Comparison of ENCODE assay signal across 8 cellular contexts in genomic region chr17:81094224-81094743, GRCh38. TPM values are rescaled to one million over a fixed set of nuclear protein-coding genes. Genes with fewer than 3 reads are reported as not detected.
DNase-seq lines count a peak whose midpoint lies in the region; ATAC-seq lines count a peak whose summit lies in the region.

No MANE protein-coding gene starts in this region.

- H3K9me3 Mint-ChIP-seq in activated CD4-positive, alpha-beta T cell treated with anti-CD3 and anti-CD28 coated beads for 36 hours (ENCODE audit: low read depth): no peaks in the 10 kb centered on the region
- H3K9me3 Mint-ChIP-seq in activated T-helper 2 cell treated with anti-CD3 and anti-CD28 coated beads, Interferon-gamma antibody, Interleukin-2, Interleukin-4, amounts not matched to agents 10 μg/mL and 5 μg/mL and 100 μg/mL, durations not matched to agents 14 hours and 24 hours and 36 hours: no peaks in the 10 kb centered on the region

- intact Hi-C loops in activated CD4-positive, alpha-beta T cell treated with anti-CD3 and anti-CD28 coated beads for 36 hours (cut with DNase I, micrococcal nuclease): loop anchor here in 1 of 2 experiments (2.0 to 10.0 kb wide), 2 partner anchors 145 to 829 kb away; partner anchors contain the start of genes NDUFAF8, RNF213 and TEPSIN
- intact Hi-C loops in activated T-helper 2 cell treated with anti-CD3 and anti-CD28 coated beads, Interferon-gamma antibody, Interleukin-2, Interleukin-4, amounts not matched to agents 10 μg/mL and 5 μg/mL and 100 μg/mL, durations not matched to agents 14 hours and 24 hours and 36 hours (cut with micrococcal nuclease): no loop called here

- H3K36me3 ChIP-seq in iPS-20b (ENCODE audit: insufficient read depth, low read depth, low read length): no peaks in the 10 kb centered on the region

- H3K27me3 ChIP-seq in iPS-20b (ENCODE audit: insufficient read depth, low read length): no peaks in the 10 kb centered on the region

- no peak overlapping the region for H3K27ac ChIP-seq in iPS-20b (ENCODE audit: low read length)

- H3K4me3 ChIP-seq in iPS-20b (ENCODE audit: low read length): no peak overlapping the region

- peaks cover 43% of the 10 kb centered on the region for H3K4me1 Mint-ChIP-seq in activated CD4-positive, alpha-beta T cell treated with anti-CD3 and anti-CD28 coated beads for 36 hours
- peaks cover 14% of the 10 kb centered on the region for H3K4me1 Mint-ChIP-seq in activated T-helper 2 cell treated with anti-CD3 and anti-CD28 coated beads, Interferon-gamma antibody, Interleukin-2, Interleukin-4, amounts not matched to agents 10 μg/mL and 5 μg/mL and 100 μg/mL, durations not matched to agents 14 hours and 24 hours and 36 hours (ENCODE audit: low read depth)

- H3K4me1 ChIP-seq in iPS-20b (ENCODE audit: insufficient read depth, low read length): peaks cover 14% of the 10 kb centered on the region; the same call in 1 of the 2 replicates

- H3K9ac ChIP-seq in iPS-20b (ENCODE audit: low read depth, low read length): peak overlapping the region; percentile 50; the same call in 1 of the 2 replicates

- no peaks in the 10 kb centered on the region for H3K27me3 Mint-ChIP-seq in activated CD4-positive, alpha-beta T cell treated with anti-CD3 and anti-CD28 coated beads for 36 hours
- H3K27me3 Mint-ChIP-seq in activated T-helper 2 cell treated with anti-CD3 and anti-CD28 coated beads, Interferon-gamma antibody, Interleukin-2, Interleukin-4, amounts not matched to agents 10 μg/mL and 5 μg/mL and 100 μg/mL, durations not matched to agents 14 hours and 24 hours and 36 hours (ENCODE audit: low read depth): no peaks in the 10 kb centered on the region

- DNase-seq in activated CD4-positive, alpha-beta T cell treated with anti-CD3 and anti-CD28 coated beads for 36 hours: no peak
- no peak for DNase-seq in activated CD4-positive, alpha-beta T cell treated with anti-CD3 and anti-CD28 coated beads, Interleukin-2, amount 50 U/mL, for 4 hours
- DNase-seq in activated T-helper 2 cell treated with anti-CD3 and anti-CD28 coated beads, Interferon-gamma antibody, Interleukin-2, Interleukin-4, amounts not matched to agents 10 μg/mL and 5 μg/mL and 100 μg/mL, durations not matched to agents 14 hours and 24 hours and 36 hours (ENCODE audit: low spot score): no peak
- DNase-seq in superior temporal gyrus (ENCODE audit: extremely low spot score) (peak; percentile 54), CD1c-positive myeloid dendritic cell (ENCODE audit: extremely low spot score) (no peak), KBM-7 (no peak), pons (ENCODE audit: low spot score) (no peak)

- H3K9me3 ChIP-seq in iPS-20b (ENCODE audit: insufficient read depth, low read depth, low read length): no peaks in the 10 kb centered on the region

- POLR2A ChIA-PET in activated CD4-positive, alpha-beta T cell treated with anti-CD3 and anti-CD28 coated beads for 36 hours (lab: Charles Lee): interaction anchor here (0.7 kb wide), 1 partner anchor 129 kb away, joined by 3 read pairs; no protein-coding TSS in a partner anchor

- CTCF ChIA-PET in activated CD4-positive, alpha-beta T cell treated with anti-CD3 and anti-CD28 coated beads for 36 hours (lab: Charles Lee): interaction anchor here (0.7 to 0.8 kb wide), 2 partner anchors 88 to 391 kb away, joined by 3 read pairs; no protein-coding TSS in a partner anchor

- H3K36me3 Mint-ChIP-seq in activated CD4-positive, alpha-beta T cell treated with anti-CD3 and anti-CD28 coated beads for 36 hours (ENCODE audit: low read depth): no peaks in the 10 kb centered on the region
- no peaks in the 10 kb centered on the region for H3K36me3 Mint-ChIP-seq in activated T-helper 2 cell treated with anti-CD3 and anti-CD28 coated beads, Interferon-gamma antibody, Interleukin-2, Interleukin-4, amounts not matched to agents 10 μg/mL and 5 μg/mL and 100 μg/mL, durations not matched to agents 14 hours and 24 hours and 36 hours (ENCODE audit: low read depth)

- peak overlapping the region; percentile 26 for H3K4me3 Mint-ChIP-seq in activated CD4-positive, alpha-beta T cell treated with anti-CD3 and anti-CD28 coated beads for 36 hours
- H3K4me3 Mint-ChIP-seq in activated T-helper 2 cell treated with anti-CD3 and anti-CD28 coated beads, Interferon-gamma antibody, Interleukin-2, Interleukin-4, amounts not matched to agents 10 μg/mL and 5 μg/mL and 100 μg/mL, durations not matched to agents 14 hours and 24 hours and 36 hours (ENCODE audit: low read depth): no peak overlapping the region

- ATAC-seq in activated CD4-positive, alpha-beta T cell treated with anti-CD3 and anti-CD28 coated beads for 36 hours: peak; percentile 1

- H3K27ac Mint-ChIP-seq in activated CD4-positive, alpha-beta T cell treated with anti-CD3 and anti-CD28 coated beads for 36 hours: peak overlapping the region; percentile 1
- H3K27ac Mint-ChIP-seq in activated T-helper 2 cell treated with anti-CD3 and anti-CD28 coated beads, Interferon-gamma antibody, Interleukin-2, Interleukin-4, amounts not matched to agents 10 μg/mL and 5 μg/mL and 100 μg/mL, durations not matched to agents 14 hours and 24 hours and 36 hours: peak overlapping the region; percentile 49

- in situ Hi-C loops in KBM-7 (cut with MboI; ENCODE audit: low pct_unique_long_range_greater_than_20kb, low sequenced_read_pairs): no loop called here

RNA-seq across cellular contexts. Expression of gene BAIAP2, which starts 59.3 kb away (rescaled TPM):
- total RNA-seq in activated CD4-positive, alpha-beta T cell treated with anti-CD3 and anti-CD28 coated beads for 36 hours: 1 to 10 TPM; 4.6 to 5.0 TPM
- total RNA-seq in activated T-helper 2 cell treated with anti-CD3 and anti-CD28 coated beads, Interferon-gamma antibody, Interleukin-2, Interleukin-4, amounts not matched to agents 10 μg/mL and 5 μg/mL and 100 μg/mL, durations not matched to agents 14 hours and 24 hours and 36 hours: 5.3 TPM in 2 replicates
